In genomic region chr4:150664935-150665334, GRCh38 we compare ENCODE assay signal across 1 cellular context.
TF ChIP-seq lines count a peak whose summit lies in the region.

No MANE protein-coding gene starts in this region.

TF ChIP-seq in HCT116, 20 proteins besides CTCF, POLR2A, EP300 and RAD21 (continued from another document):
- TF ChIP-seq EZH2phosphoT487 (IDR thresholded peaks at IDR 0.05; ENCODE audit: borderline replicate concordance) (no peak), CBX3 (IDR thresholded peaks at IDR 0.05; ENCODE audit: low read depth) (peak; percentile 56; the same call in 1 of the 2 replicates)
